8 cellular contexts compared by ENCODE assay signal in the genomic region with DNA sequence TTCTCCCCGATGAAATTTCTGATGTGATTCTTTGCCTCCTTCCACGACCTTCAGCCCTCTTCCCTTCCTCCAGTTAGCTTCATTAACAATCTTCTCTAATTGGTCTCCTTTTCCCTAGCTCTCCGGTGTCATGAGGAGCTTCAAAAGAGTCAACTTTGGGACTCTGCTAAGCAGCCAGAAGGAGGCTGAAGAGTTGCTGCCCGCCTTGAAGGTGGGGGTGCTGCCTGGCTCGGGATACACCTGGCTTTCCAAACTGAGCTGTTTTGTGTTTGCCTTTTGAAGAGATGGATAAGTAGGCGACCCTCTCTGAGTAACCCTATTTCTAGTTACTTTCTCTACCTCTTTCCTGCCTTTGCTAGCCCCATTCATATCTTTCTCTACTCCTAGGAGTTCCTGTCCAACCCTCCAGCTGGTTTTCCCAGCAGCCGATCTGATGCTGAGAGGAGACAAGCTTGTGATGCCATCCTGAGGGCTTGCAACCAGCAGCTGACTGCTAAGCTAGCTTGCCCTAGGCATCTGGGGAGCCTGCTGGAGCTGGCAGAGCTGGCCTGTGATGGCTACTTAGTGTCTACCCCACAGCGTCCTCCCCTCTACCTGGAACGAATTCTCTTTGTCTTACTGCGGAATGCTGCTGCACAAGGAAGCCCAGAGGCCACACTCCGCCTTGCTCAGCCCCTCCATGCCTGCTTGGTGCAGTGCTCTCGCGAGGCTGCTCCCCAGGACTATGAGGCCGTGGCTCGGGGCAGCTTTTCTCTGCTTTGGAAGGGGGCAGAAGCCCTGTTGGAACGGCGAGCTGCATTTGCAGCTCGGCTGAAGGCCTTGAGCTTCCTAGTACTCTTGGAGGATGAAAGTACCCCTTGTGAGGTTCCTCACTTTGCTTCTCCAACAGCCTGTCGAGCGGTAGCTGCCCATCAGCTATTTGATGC. TPM values are rescaled to one million over a fixed set of nuclear protein-coding genes. Genes with fewer than 3 reads are reported as not detected.
DNase-seq lines count a peak whose midpoint lies in the region; ATAC-seq and TF ChIP-seq lines count a peak whose summit lies in the region.

No MANE protein-coding gene starts in this region.

- H3K36me3 Mint-ChIP-seq in activated naive CD8-positive, alpha-beta T cell treated with anti-CD3 and anti-CD28 coated beads for 36 hours = peaks cover 35% of the 10 kb centered on the region

- peak overlapping the region; percentile 99 for H3K27ac Mint-ChIP-seq in activated naive CD8-positive, alpha-beta T cell treated with anti-CD3 and anti-CD28 coated beads for 36 hours

- H3K79me2 ChIP-seq in ACC112 (ENCODE audit: control insufficient read depth, insufficient read depth, low read length, unreplicated experiment) = peaks cover 23% of the 10 kb centered on the region

- H3K4me3 Mint-ChIP-seq in activated naive CD8-positive, alpha-beta T cell treated with anti-CD3 and anti-CD28 coated beads for 36 hours = peak overlapping the region; percentile 98

- no peak for TF ChIP-seq CTCF in liver (IDR thresholded peaks at IDR 0.05; ENCODE audit: low read depth, low read length, missing input control)
- no peak for TF ChIP-seq CTCF in vagina (IDR thresholded peaks at IDR 0.05)

- ATAC-seq in GM21423 (IDR thresholded peaks at IDR 0.05; ENCODE audit: unreplicated experiment) (no peak), GM18520 (IDR thresholded peaks at IDR 0.05; ENCODE audit: unreplicated experiment) (no peak)

- H3K4me1 ChIP-seq in ACC112 (ENCODE audit: control insufficient read depth, insufficient read depth, low read length, unreplicated experiment) (peaks cover 19% of the 10 kb centered on the region), HAP-1 (peaks cover 10% of the 10 kb centered on the region), liver (ENCODE audit: control insufficient read depth in 4 of 4, insufficient read depth in 4 of 4, low read length in 3 of 4) (peaks cover 2 to 10% (median 8%) of the 10 kb centered on the region in 4 donors), vagina (peaks cover 13% of the 10 kb centered on the region)

- peaks cover 28% of the 10 kb centered on the region for H3K4me1 Mint-ChIP-seq in activated naive CD8-positive, alpha-beta T cell treated with anti-CD3 and anti-CD28 coated beads for 36 hours

- H3K4me3 ChIP-seq in ACC112 (ENCODE audit: low read depth, low read length) (peak overlapping the region; percentile 79), HAP-1 (peak overlapping the region; percentile 76), liver (ENCODE audit: low read depth in 1 of 3, low read length in 3 of 3) (peak overlapping the region in 2 of 3 donors; percentile 70 to 85), vagina (peak overlapping the region; percentile 47 to 70)

- TF ChIP-seq RAD21 in liver (IDR thresholded peaks at IDR 0.05) = no peak

- H3K9me3 ChIP-seq in HAP-1 (no peaks in the 10 kb centered on the region), liver (ENCODE audit: control insufficient read depth in 4 of 4, low read length in 3 of 4) (no peaks in the 10 kb centered on the region), vagina (no peaks in the 10 kb centered on the region)

- intact Hi-C loops in vagina (cut with DNase I) = no loop called here

- H2AFZ ChIP-seq in ACC112 (ENCODE audit: low read length, unreplicated experiment) = peak overlapping the region; percentile 86

- no peak for TF ChIP-seq POLR2A in vagina (IDR thresholded peaks at IDR 0.05)

- peak overlapping the region; percentile 43 to 44 for H3K9ac ChIP-seq in liver (ENCODE audit: low read depth in 1 of 2, low read length in 2 of 2)

- H3K9me3 Mint-ChIP-seq in activated naive CD8-positive, alpha-beta T cell treated with anti-CD3 and anti-CD28 coated beads for 36 hours = no peaks in the 10 kb centered on the region

- no peaks in the 10 kb centered on the region for H3K27me3 Mint-ChIP-seq in activated naive CD8-positive, alpha-beta T cell treated with anti-CD3 and anti-CD28 coated beads for 36 hours

- no peaks in the 10 kb centered on the region; the same call in 1 of the 2 replicates for H3K36me3 ChIP-seq in ACC112 (ENCODE audit: insufficient read depth, low read length)
- peaks cover 39% of the 10 kb centered on the region for H3K36me3 ChIP-seq in HAP-1 (replicated peaks)
- H3K36me3 ChIP-seq in liver (ENCODE audit: control insufficient read depth in 4 of 4, insufficient read depth in 3 of 4, low read depth in 1 of 4, low read length in 3 of 4) = no peaks in the 10 kb centered on the region
- H3K36me3 ChIP-seq in vagina = no peaks in the 10 kb centered on the region

- 66% methylated on average over 20 of the region's 20 CpGs for WGBS in liver

- H3K27me3 ChIP-seq in ACC112 (ENCODE audit: insufficient read depth, low read length) (no peaks in the 10 kb centered on the region), HAP-1 (ENCODE audit: low read depth) (no peaks in the 10 kb centered on the region), liver (ENCODE audit: control insufficient read depth in 4 of 4, insufficient read depth in 4 of 4, low read length in 3 of 4) (no peaks in the 10 kb centered on the region), vagina (no peaks in the 10 kb centered on the region)

- H3K27ac ChIP-seq in ACC112 (ENCODE audit: low read depth, low read length) (peak overlapping the region; percentile 66), liver (ENCODE audit: low read depth in 1 of 2, low read length in 2 of 2) (no peak overlapping the region), vagina (no peak overlapping the region)

- in situ Hi-C loops in HAP-1 (cut with MboI; ENCODE audit: low sequenced_read_pairs) = no loop called here

- DNase-seq in HAP-1 (ENCODE audit: low spot score in 2 of 2) (no peak), vagina (ENCODE audit: extremely low spot score in 2 of 2) (no peak), 8988T (no peak)
- DNase-seq in activated naive CD8-positive, alpha-beta T cell treated with anti-CD3 and anti-CD28 coated beads for 36 hours = no peak

TF ChIP-seq in liver, 16 proteins besides CTCF, POLR2A, EP300 and RAD21:
- TF ChIP-seq FOXA2 (IDR thresholded peaks at IDR 0.05) = no peak
- TF ChIP-seq YY1 (IDR thresholded peaks at IDR 0.05) = no peak
- TF ChIP-seq, protein P1, sequence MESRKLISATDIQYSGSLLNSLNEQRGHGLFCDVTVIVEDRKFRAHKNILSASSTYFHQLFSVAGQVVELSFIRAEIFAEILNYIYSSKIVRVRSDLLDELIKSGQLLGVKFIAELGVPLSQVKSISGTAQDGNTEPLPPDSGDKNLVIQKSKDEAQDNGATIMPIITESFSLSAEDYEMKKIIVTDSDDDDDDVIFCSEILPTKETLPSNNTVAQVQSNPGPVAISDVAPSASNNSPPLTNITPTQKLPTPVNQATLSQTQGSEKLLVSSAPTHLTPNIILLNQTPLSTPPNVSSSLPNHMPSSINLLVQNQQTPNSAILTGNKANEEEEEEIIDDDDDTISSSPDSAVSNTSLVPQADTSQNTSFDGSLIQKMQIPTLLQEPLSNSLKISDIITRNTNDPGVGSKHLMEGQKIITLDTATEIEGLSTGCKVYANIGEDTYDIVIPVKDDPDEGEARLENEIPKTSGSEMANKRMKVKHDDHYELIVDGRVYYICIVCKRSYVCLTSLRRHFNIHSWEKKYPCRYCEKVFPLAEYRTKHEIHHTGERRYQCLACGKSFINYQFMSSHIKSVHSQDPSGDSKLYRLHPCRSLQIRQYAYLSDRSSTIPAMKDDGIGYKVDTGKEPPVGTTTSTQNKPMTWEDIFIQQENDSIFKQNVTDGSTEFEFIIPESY (IDR thresholded peaks at IDR 0.05) = no peak
- TF ChIP-seq RXRA (IDR thresholded peaks at IDR 0.05) = no peak
- no peak for TF ChIP-seq SP1 (IDR thresholded peaks at IDR 0.05)
- TF ChIP-seq JUND (IDR thresholded peaks at IDR 0.05) = no peak
- TF ChIP-seq HNF4A (conservative IDR thresholded peaks at IDR 0.05) = no peak
- TF ChIP-seq, protein P2, sequence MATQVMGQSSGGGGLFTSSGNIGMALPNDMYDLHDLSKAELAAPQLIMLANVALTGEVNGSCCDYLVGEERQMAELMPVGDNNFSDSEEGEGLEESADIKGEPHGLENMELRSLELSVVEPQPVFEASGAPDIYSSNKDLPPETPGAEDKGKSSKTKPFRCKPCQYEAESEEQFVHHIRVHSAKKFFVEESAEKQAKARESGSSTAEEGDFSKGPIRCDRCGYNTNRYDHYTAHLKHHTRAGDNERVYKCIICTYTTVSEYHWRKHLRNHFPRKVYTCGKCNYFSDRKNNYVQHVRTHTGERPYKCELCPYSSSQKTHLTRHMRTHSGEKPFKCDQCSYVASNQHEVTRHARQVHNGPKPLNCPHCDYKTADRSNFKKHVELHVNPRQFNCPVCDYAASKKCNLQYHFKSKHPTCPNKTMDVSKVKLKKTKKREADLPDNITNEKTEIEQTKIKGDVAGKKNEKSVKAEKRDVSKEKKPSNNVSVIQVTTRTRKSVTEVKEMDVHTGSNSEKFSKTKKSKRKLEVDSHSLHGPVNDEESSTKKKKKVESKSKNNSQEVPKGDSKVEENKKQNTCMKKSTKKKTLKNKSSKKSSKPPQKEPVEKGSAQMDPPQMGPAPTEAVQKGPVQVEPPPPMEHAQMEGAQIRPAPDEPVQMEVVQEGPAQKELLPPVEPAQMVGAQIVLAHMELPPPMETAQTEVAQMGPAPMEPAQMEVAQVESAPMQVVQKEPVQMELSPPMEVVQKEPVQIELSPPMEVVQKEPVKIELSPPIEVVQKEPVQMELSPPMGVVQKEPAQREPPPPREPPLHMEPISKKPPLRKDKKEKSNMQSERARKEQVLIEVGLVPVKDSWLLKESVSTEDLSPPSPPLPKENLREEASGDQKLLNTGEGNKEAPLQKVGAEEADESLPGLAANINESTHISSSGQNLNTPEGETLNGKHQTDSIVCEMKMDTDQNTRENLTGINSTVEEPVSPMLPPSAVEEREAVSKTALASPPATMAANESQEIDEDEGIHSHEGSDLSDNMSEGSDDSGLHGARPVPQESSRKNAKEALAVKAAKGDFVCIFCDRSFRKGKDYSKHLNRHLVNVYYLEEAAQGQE (IDR thresholded peaks at IDR 0.05) = no peak

RNA-seq across cellular contexts. Expression of a gene that starts 0.8 kb away (rescaled TPM):
- 10 to 100 TPM; 66.3 to 67.7 TPM for total RNA-seq in activated naive CD8-positive, alpha-beta T cell treated with anti-CD3 and anti-CD28 coated beads for 36 hours
- total RNA-seq in liver (10 to 100 TPM in 1 of 2 donors, 1 to 10 TPM in 1; 3.4 to 19.3 TPM), vagina (17.7 TPM)
- 1 to 10 TPM; 2.8 to 3.9 TPM for polyA plus RNA-seq in liver

RNA-seq across cellular contexts. Expression of a gene that starts 26.4 kb away (rescaled TPM):
- total RNA-seq in activated naive CD8-positive, alpha-beta T cell treated with anti-CD3 and anti-CD28 coated beads for 36 hours = 100 to 1,000 TPM; 309 to 321 TPM
- total RNA-seq in liver = 100 to 1,000 TPM; 118 to 176 TPM
- 100 to 1,000 TPM; 237 to 245 TPM for polyA plus RNA-seq in liver
- 673 TPM for total RNA-seq in vagina

RNA-seq across cellular contexts. Expression of a gene that starts 30.6 kb away (rescaled TPM):
- 10 to 100 TPM; 73.4 to 79.7 TPM for total RNA-seq in activated naive CD8-positive, alpha-beta T cell treated with anti-CD3 and anti-CD28 coated beads for 36 hours
- total RNA-seq in liver = 10 to 100 TPM; 15.0 to 18.8 TPM
- polyA plus RNA-seq in liver = 10 to 100 TPM; 19.8 to 28.0 TPM
- total RNA-seq in vagina = 41.5 TPM

RNA-seq across cellular contexts. Expression of a gene that starts 36.9 kb away (rescaled TPM):
- total RNA-seq in activated naive CD8-positive, alpha-beta T cell treated with anti-CD3 and anti-CD28 coated beads for 36 hours = 10 to 100 TPM; 22.7 to 26.0 TPM
- total RNA-seq in liver (1 to 10 TPM; 2.7 to 3.1 TPM), vagina (79.1 TPM)
- 1 to 10 TPM; 1.7 to 2.7 TPM for polyA plus RNA-seq in liver

RNA-seq across cellular contexts. Expression of a gene that starts 52.5 kb away (rescaled TPM):
- total RNA-seq in activated naive CD8-positive, alpha-beta T cell treated with anti-CD3 and anti-CD28 coated beads for 36 hours = 10 to 100 TPM; 79.9 to 86.4 TPM
- total RNA-seq in liver (10 to 100 TPM; 25.4 to 37.0 TPM), vagina (30.9 TPM)
- polyA plus RNA-seq in liver = 10 to 100 TPM; 17.3 to 18.8 TPM
